ENCODE assay signal across 8 cellular contexts in genomic region chr7:333399-333776, GRCh38. TPM values are rescaled to one million over a fixed set of nuclear protein-coding genes. Genes with fewer than 3 reads are reported as not detected.
A peak's percentile ranks its signal among the peaks of the same experiment; 100 is the strongest.
DNase-seq lines count a peak whose midpoint lies in the region; ATAC-seq and TF ChIP-seq lines count a peak whose summit lies in the region.

No MANE protein-coding gene starts in this region.

- H4K8ac ChIP-seq in mesenchymal stem cell (ENCODE audit: low read length) = no peak overlapping the region

- no peaks in the 10 kb centered on the region for H3K36me3 Mint-ChIP-seq in osteocyte (ENCODE audit: unreplicated experiment)

- H3K9me3 ChIP-seq in NT2/D1 (ENCODE audit: insufficient read depth, low read length) (no peaks in the 10 kb centered on the region), esophagus muscularis mucosa (no peaks in the 10 kb centered on the region), mesenchymal stem cell (ENCODE audit: control insufficient read depth, low read length) (no peaks in the 10 kb centered on the region), WERI-Rb-1 (ENCODE audit: severe bottlenecking) (no peaks in the 10 kb centered on the region)

- H2AFZ ChIP-seq in mesenchymal stem cell (ENCODE audit: low read depth, low read length) = no peak overlapping the region

- no peak overlapping the region for H3K18ac ChIP-seq in mesenchymal stem cell (ENCODE audit: low read depth in 1 of 2, low read length in 2 of 2)

- H3K27me3 ChIP-seq in BJ (ENCODE audit: control insufficient read depth, insufficient read depth, low read length) (peaks cover 2% of the 10 kb centered on the region; the same call in 1 of the 2 replicates), NT2/D1 (ENCODE audit: insufficient read depth, insufficient read length) (peaks cover 10% of the 10 kb centered on the region), esophagus muscularis mucosa (no peaks in the 10 kb centered on the region), mesenchymal stem cell (ENCODE audit: control insufficient read depth in 1 of 2, insufficient read depth in 1 of 2, low read length in 2 of 2) (peaks cover 22 to 53% of the 10 kb centered on the region in 2 experiments), WERI-Rb-1 (ENCODE audit: insufficient read depth, low read depth, severe bottlenecking) (no peaks in the 10 kb centered on the region)

- H3K27ac ChIP-seq in esophagus muscularis mucosa (replicated peaks in 1 of 4) (peak overlapping the region; percentile 68 to 82 (median 78)), mesenchymal stem cell (ENCODE audit: low read length, poor library complexity, severe bottlenecking) (no peak overlapping the region), WERI-Rb-1 (no peak overlapping the region)

- H3K23ac ChIP-seq in mesenchymal stem cell (ENCODE audit: low read length in 2 of 2) = no peak overlapping the region

- no peak overlapping the region for H3K4me2 ChIP-seq in mesenchymal stem cell (ENCODE audit: low read length, poor library complexity, severe bottlenecking)

- TF ChIP-seq CTCF in BJ (IDR thresholded peaks at IDR 0.05; ENCODE audit: insufficient read depth, low read depth, low read length) (no peak), esophagus muscularis mucosa (IDR thresholded peaks at IDR 0.05) (no peak), osteocyte (IDR thresholded peaks at IDR 0.05) (no peak), WERI-Rb-1 (IDR thresholded peaks at IDR 0.05; ENCODE audit: low read depth, low read length) (no peak)

- H3K79me1 ChIP-seq in mesenchymal stem cell (replicated peaks; ENCODE audit: low read length, poor library complexity, severe bottlenecking) = no peaks in the 10 kb centered on the region

- peak overlapping the region; percentile 28 for H3K9ac ChIP-seq in NT2/D1 (ENCODE audit: insufficient read length, low read depth)
- no peak overlapping the region for H3K9ac ChIP-seq in mesenchymal stem cell (ENCODE audit: low read length)

- no peak overlapping the region for H2BK12ac ChIP-seq in mesenchymal stem cell (ENCODE audit: low read length in 2 of 2)

- peaks cover 9% of the 10 kb centered on the region for H3K4me1 ChIP-seq in NT2/D1 (ENCODE audit: insufficient read depth, insufficient read length)
- H3K4me1 ChIP-seq in esophagus muscularis mucosa = peaks cover 14 to 18% (median 17%) of the 10 kb centered on the region in 4 donors
- peaks cover 15% of the 10 kb centered on the region for H3K4me1 ChIP-seq in mesenchymal stem cell (ENCODE audit: control insufficient read depth, insufficient read depth, low read depth, low read length)

- no peak overlapping the region for H2BK120ac ChIP-seq in mesenchymal stem cell (ENCODE audit: low read depth, low read length)

- peak; percentile 5 for DNase-seq in BJ (ENCODE audit: low read depth)
- peak; percentile 28 for DNase-seq in NT2/D1 (ENCODE audit: low read depth, low spot score)
- no peak for DNase-seq in esophagus muscularis mucosa (ENCODE audit: extremely low spot score)
- DNase-seq in osteocyte (ENCODE audit: extremely low spot score, unreplicated experiment) = no peak
- DNase-seq in mesenchymal stem cell = no peak
- no peak for DNase-seq in GM19240 (ENCODE audit: insufficient read length, low spot score)
- no peak for DNase-seq in WERI-Rb-1

- peak overlapping the region; percentile 62 for H3K27ac Mint-ChIP-seq in osteocyte (ENCODE audit: unreplicated experiment)

- 18% methylated on average over 17 of the region's 18 CpGs for WGBS in esophagus muscularis mucosa
- WGBS in mesenchymal stem cell = 65% methylated on average over 17 of the region's 18 CpGs

- peak overlapping the region in 1 of 2 experiments; percentile 58 for H3K14ac ChIP-seq in mesenchymal stem cell (ENCODE audit: low read length in 2 of 2)

- no peak for ATAC-seq in HG02623 (IDR thresholded peaks at IDR 0.05; ENCODE audit: unreplicated experiment)

- POLR2A ChIA-PET in BJ (lab: Charles Lee) = no interaction called here

- H3K27me3 Mint-ChIP-seq in osteocyte (ENCODE audit: unreplicated experiment) = peaks cover 11% of the 10 kb centered on the region

- peak overlapping the region; percentile 18 for H3K4me3 Mint-ChIP-seq in osteocyte (ENCODE audit: unreplicated experiment)

- CTCF ChIA-PET in BJ (lab: Yijun Ruan, JAX) = interaction anchor here (0.6 to 2.2 kb wide), 19 partner anchors 10 to 454 kb away, joined by 3 to 17 read pairs (median 3); no protein-coding TSS in a partner anchor

- peaks cover 4% of the 10 kb centered on the region for H3K4me1 Mint-ChIP-seq in osteocyte (ENCODE audit: unreplicated experiment)

- no peak overlapping the region for H2BK15ac ChIP-seq in mesenchymal stem cell (ENCODE audit: low read depth, poor library complexity, severe bottlenecking)

- TF ChIP-seq EP300 in esophagus muscularis mucosa (IDR thresholded peaks at IDR 0.05) = no peak

- intact Hi-C loops in esophagus muscularis mucosa (cut with DNase I) = loop anchor here (2.0 kb wide), 1 partner anchor 185 kb away; the partner anchor contains the start of gene PDGFA

- H2AK5ac ChIP-seq in mesenchymal stem cell (ENCODE audit: low read length, severe bottlenecking) = no peak overlapping the region

- no peak overlapping the region for H3K4ac ChIP-seq in mesenchymal stem cell (ENCODE audit: low read depth in 1 of 2, low read length in 2 of 2)

- no peaks in the 10 kb centered on the region for H3K9me3 Mint-ChIP-seq in osteocyte (ENCODE audit: unreplicated experiment)

- H4K91ac ChIP-seq in mesenchymal stem cell (ENCODE audit: low read length) = no peak overlapping the region

- H3K4me3 ChIP-seq in BJ (ENCODE audit: low read depth, low read length) (no peak overlapping the region), NT2/D1 (ENCODE audit: insufficient read length, low read depth) (peak overlapping the region; percentile 24), esophagus muscularis mucosa (peak overlapping the region; percentile 54 to 61 (median 56)), mesenchymal stem cell (ENCODE audit: insufficient read depth in 1 of 2, low read depth in 1 of 2, low read length in 2 of 2) (no peak overlapping the region), WERI-Rb-1 (ENCODE audit: low read depth, low read length) (no peak overlapping the region)

- H2BK5ac ChIP-seq in mesenchymal stem cell (ENCODE audit: low read depth, low read length, poor library complexity, severe bottlenecking) = no peak overlapping the region

- H3K36me3 ChIP-seq in BJ (ENCODE audit: control insufficient read depth, insufficient read depth, low read length) (no peaks in the 10 kb centered on the region), NT2/D1 (ENCODE audit: insufficient read depth, insufficient read length, low read length) (no peaks in the 10 kb centered on the region), esophagus muscularis mucosa (no peaks in the 10 kb centered on the region), mesenchymal stem cell (ENCODE audit: control insufficient read depth in 1 of 2, insufficient read depth in 2 of 2, low read depth in 1 of 2, low read length in 2 of 2) (no peaks in the 10 kb centered on the region), WERI-Rb-1 (no peaks in the 10 kb centered on the region)

- TF ChIP-seq POLR2A in esophagus muscularis mucosa (IDR thresholded peaks at IDR 0.05; ENCODE audit: low read depth) = no peak

RNA-seq across cellular contexts. Expression of gene FOXL3, which starts 43.4 kb away (rescaled TPM):
- polyA plus RNA-seq in BJ (2011; rRNA removed) = not detected in 2 replicates
- polyA minus RNA-seq in BJ (2011; rRNA and poly(A)+ RNA removed) = not detected in 2 replicates
- total RNA-seq in esophagus muscularis mucosa (not detected), osteocyte (not detected in 2 replicates)
- not detected for polyA plus RNA-seq in mesenchymal stem cell (2013, experiment 1 of 2)
- not detected for polyA plus RNA-seq in mesenchymal stem cell (2013, experiment 2 of 2)

Comparison
In these comparisons a context has a peak if more than half of its experiments do, and no peak if none do; other contexts are left out.
1. DNase-seq: peak in BJ (single experiment) and NT2/D1 (single experiment); none in esophagus muscularis mucosa (single experiment), osteocyte (single experiment), mesenchymal stem cell (single experiment), GM19240 (single experiment) and WERI-Rb-1 (single experiment).
2. H3K4me3 ChIP-seq: peak in NT2/D1 (single experiment) and esophagus muscularis mucosa (4 of 4); none in BJ (single experiment), mesenchymal stem cell (0 of 2) and WERI-Rb-1 (single experiment).
3. H3K27ac ChIP-seq: peak in esophagus muscularis mucosa (4 of 4); none in mesenchymal stem cell (single experiment) and WERI-Rb-1 (single experiment).